ENCODE assay signal across 9 cellular contexts in the genomic region with DNA sequence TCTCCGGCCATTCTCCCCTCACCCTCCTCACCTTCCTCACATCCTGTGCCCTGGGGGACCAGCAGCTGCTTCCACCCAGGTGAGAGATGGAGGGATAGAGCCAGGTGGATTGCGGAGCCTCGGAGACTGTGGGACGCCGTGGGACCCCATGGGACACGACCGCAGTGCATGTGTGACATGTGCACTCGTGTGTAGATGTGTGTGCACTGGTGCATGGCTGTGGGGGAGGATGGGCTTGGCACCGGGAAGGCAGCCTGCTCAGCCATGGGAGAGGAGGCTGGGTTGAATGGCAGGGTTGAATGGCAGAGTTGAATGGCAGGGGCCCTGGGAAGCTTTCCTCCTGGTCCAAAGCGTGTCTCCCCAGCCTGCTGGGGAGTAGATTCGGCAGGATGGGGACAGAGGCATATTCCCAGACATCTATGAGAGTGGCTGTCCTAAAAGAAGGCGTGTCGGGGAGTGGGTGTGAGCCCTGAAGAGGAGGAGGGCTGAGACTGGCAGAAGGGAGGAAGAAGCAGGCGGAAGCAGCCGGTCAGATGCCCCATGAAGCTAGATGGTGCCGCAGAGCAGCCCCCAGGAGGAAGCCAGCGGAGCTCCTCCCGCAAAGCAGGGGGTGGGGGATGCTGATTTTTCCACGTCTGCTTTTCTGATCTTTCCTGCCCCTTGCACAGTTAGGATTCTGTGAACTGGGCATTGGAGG. TPM values are rescaled to one million over a fixed set of nuclear protein-coding genes. Genes with fewer than 3 reads are reported as not detected.
DNase-seq lines count a peak whose midpoint lies in the region; ATAC-seq and TF ChIP-seq lines count a peak whose summit lies in the region.
"Had no signal": no experiment of that assay in that cellular context is flagged by ENCODE, and none has a peak within 500 bp of the region (broad histone marks: within the 10 kb centered on the region; RNA-seq: fewer than 3 reads in every experiment).

No MANE protein-coding gene starts in this region.

- peaks cover 7% of the 10 kb centered on the region for H3K9me3 Mint-ChIP-seq in activated naive CD8-positive, alpha-beta T cell treated with anti-CD3 and anti-CD28 coated beads, Interleukin-2, amount 10 ng/mL, durations not matched to agents 7 days and 5 days

- H3K36me3 Mint-ChIP-seq in activated naive CD8-positive, alpha-beta T cell treated with anti-CD3 and anti-CD28 coated beads, Interleukin-2, amount 10 ng/mL, durations not matched to agents 7 days and 5 days = peaks cover 36% of the 10 kb centered on the region

- no peaks in the 10 kb centered on the region for H3K9me3 ChIP-seq in stomach

- intact Hi-C loops in stomach (cut with DNase I; ENCODE audit: low total_unique reads) = loop anchor here (10.0 kb wide), 1 partner anchor 304 kb away; no protein-coding TSS in a partner anchor

- peaks cover 0 to 22% (median 11%) of the 10 kb centered on the region in 4 donors for H3K4me1 ChIP-seq in stomach

- peak overlapping the region; percentile 95 for H3K4me3 Mint-ChIP-seq in activated naive CD8-positive, alpha-beta T cell treated with anti-CD3 and anti-CD28 coated beads, Interleukin-2, amount 10 ng/mL, durations not matched to agents 7 days and 5 days

- H3K4me3 ChIP-seq in stomach = peak overlapping the region; percentile 36 to 50 (median 47)

- no peak for TF ChIP-seq POLR2A in stomach (IDR thresholded peaks at IDR 0.05)

- DNase-seq in NCI-H2171 (lab: John Stamatoyannopoulos, UW) (peak; percentile 40), mucosa of gallbladder (ENCODE audit: low spot score) (peak; percentile 54), stomach (no peak), HCEC 1CT (no peak), NCI-H1694 treated with DMSO at 0.1 percent for 48 hours (lab: John Stamatoyannopoulos, UW) (no peak)
- peak; percentile 73 for DNase-seq in activated naive CD8-positive, alpha-beta T cell treated with anti-CD3 and anti-CD28 coated beads, Interleukin-2, amount 10 ng/mL, durations not matched to agents 7 days and 5 days

- POLR2A ChIA-PET in activated naive CD8-positive, alpha-beta T cell treated with anti-CD3 and anti-CD28 coated beads, Interleukin-2, amount 10 ng/mL, durations not matched to agents 7 days and 5 days (lab: Charles Lee) = interaction anchor here (0.5 to 8.4 kb wide), 32 partner anchors 12 to 304 kb away, joined by 3 to 212 read pairs (median 7); partner anchors contain the start of genes GIMAP1, GIMAP2, GIMAP4 and GIMAP5

- H3K27ac Mint-ChIP-seq in activated naive CD8-positive, alpha-beta T cell treated with anti-CD3 and anti-CD28 coated beads, Interleukin-2, amount 10 ng/mL, durations not matched to agents 7 days and 5 days = peak overlapping the region; percentile 95

- ATAC-seq in GM19438 (IDR thresholded peaks at IDR 0.05; ENCODE audit: low read depth, unreplicated experiment) (peak; percentile 47), HG02885 (IDR thresholded peaks at IDR 0.05; ENCODE audit: poor library complexity, unreplicated experiment) (no peak)
- peak; percentile 62 for ATAC-seq in activated naive CD8-positive, alpha-beta T cell treated with anti-CD3 and anti-CD28 coated beads, Interleukin-2, amount 10 ng/mL, durations not matched to agents 7 days and 5 days (ENCODE audit: low read depth)

- no peaks in the 10 kb centered on the region for H3K27me3 Mint-ChIP-seq in activated naive CD8-positive, alpha-beta T cell treated with anti-CD3 and anti-CD28 coated beads, Interleukin-2, amount 10 ng/mL, durations not matched to agents 7 days and 5 days

- H3K4me1 Mint-ChIP-seq in activated naive CD8-positive, alpha-beta T cell treated with anti-CD3 and anti-CD28 coated beads, Interleukin-2, amount 10 ng/mL, durations not matched to agents 7 days and 5 days = peaks cover 51% of the 10 kb centered on the region

- peak overlapping the region; percentile 37 to 86 (median 76) for H3K27ac ChIP-seq in stomach

- WGBS in stomach, 5 donors = 53 to 69% (median 64%) methylated on average over 19 of the region's 19 CpGs

- H3K27me3 ChIP-seq in stomach = peaks cover 0 to 18% (median 6%) of the 10 kb centered on the region in 3 donors

- TF ChIP-seq EP300 in stomach (IDR thresholded peaks at IDR 0.05) = no peak

- peaks cover 0 to 5% (median 0%) of the 10 kb centered on the region in 4 donors for H3K36me3 ChIP-seq in stomach

- TF ChIP-seq CTCF in stomach (IDR thresholded peaks at IDR 0.05) = no peak

RNA-seq across cellular contexts. Expression of gene GIMAP8, which starts 0.8 kb away (rescaled TPM):
- 10 to 100 TPM; 29.2 to 31.0 TPM for total RNA-seq in activated naive CD8-positive, alpha-beta T cell treated with anti-CD3 and anti-CD28 coated beads, Interleukin-2, amount 10 ng/mL, durations not matched to agents 7 days and 5 days
- total RNA-seq in mucosa of gallbladder (11.4 TPM), stomach (1 to 10 TPM in 2 of 5 donors, under 1 TPM in 3; under 0.01 to 8.3 (median 0.29) TPM)
- polyA plus RNA-seq in stomach = 1 to 10 TPM; 2.8 to 3.2 (median 2.9) TPM
- total RNA-seq: HT1080 had no signal

Comparison
In these comparisons a context has a peak if more than half of its experiments do, and no peak if none do; other contexts are left out.
1. DNase-seq: peak in NCI-H2171 (single experiment), activated naive CD8-positive, alpha-beta T cell treated with anti-CD3 and anti-CD28 coated beads, Interleukin-2, amount 10 ng/mL, durations not matched to agents 7 days and 5 days (single experiment) and mucosa of gallbladder (single experiment); none in stomach (single experiment), HCEC 1CT (single experiment) and NCI-H1694 treated with DMSO at 0.1 percent for 48 hours (single experiment).